In the genomic region with DNA sequence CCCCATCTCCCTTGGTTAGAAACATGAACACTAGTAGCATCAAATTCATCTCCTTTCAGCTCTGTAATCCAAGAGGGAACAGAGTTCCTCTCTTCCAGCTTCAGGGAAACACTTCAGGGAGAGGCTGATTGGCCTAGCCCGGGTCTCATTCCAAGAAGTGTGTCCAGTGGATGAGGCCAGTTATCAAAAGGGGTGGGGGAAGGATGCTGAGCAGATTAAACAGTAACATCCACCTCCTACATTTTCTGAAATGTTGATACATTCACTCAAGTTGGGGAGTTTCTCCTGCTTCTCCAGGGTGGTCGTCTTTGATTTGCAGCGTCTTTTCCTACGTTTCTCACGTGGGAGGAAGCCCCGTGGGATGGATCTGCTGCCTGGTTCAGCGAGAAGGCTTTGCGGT, we compare ENCODE assay signal across 1 cellular context.
TF ChIP-seq lines count a peak whose summit lies in the region.

No MANE protein-coding gene starts in this region.

TF ChIP-seq in GM23338, 12 proteins besides CTCF, POLR2A, EP300 and RAD21 (continued from another document):
- no peak for TF ChIP-seq REST (IDR thresholded peaks at IDR 0.05; ENCODE audit: unreplicated experiment)
- TF ChIP-seq, protein P1, sequence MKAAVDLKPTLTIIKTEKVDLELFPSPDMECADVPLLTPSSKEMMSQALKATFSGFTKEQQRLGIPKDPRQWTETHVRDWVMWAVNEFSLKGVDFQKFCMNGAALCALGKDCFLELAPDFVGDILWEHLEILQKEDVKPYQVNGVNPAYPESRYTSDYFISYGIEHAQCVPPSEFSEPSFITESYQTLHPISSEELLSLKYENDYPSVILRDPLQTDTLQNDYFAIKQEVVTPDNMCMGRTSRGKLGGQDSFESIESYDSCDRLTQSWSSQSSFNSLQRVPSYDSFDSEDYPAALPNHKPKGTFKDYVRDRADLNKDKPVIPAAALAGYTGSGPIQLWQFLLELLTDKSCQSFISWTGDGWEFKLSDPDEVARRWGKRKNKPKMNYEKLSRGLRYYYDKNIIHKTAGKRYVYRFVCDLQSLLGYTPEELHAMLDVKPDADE (IDR thresholded peaks at IDR 0.05), result no peak
- no peak for TF ChIP-seq CREB1 (CRISPR knock-in tag; IDR thresholded peaks at IDR 0.05; ENCODE audit: low read depth)
